ENCODE assay signal across 8 cellular contexts in the genomic region with DNA sequence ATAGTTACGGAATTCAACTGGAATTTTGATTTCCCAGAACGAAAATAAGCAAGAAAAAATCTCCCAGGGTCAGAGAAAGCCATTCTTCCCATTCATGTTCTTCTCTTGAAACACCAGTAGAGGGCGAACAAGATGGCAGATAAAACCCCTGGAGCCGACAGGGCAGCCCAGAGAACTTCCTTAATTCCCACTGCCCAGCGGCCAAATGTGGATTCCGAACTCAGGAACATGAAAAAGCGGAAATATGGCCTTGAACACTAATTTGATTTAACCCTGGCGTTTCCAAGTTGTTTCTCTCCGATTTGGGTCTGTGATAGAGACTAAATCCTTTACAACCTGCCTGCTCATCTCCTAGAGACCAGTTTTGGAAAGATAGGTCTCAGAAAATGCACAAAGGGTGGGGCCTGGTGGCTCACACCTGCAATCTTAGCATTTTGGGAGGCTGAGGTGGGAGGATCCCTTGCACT.
DNase-seq lines count a peak whose midpoint lies in the region; ATAC-seq, FAIRE-seq and TF ChIP-seq lines count a peak whose summit lies in the region.

No MANE protein-coding gene starts in this region.

- peak; percentile 65 for DNase-seq in H7
- peak; percentile 26 for DNase-seq in NCI-H1436 (lab: John Stamatoyannopoulos, UW)
- peak; percentile 81 for DNase-seq in kidney glomerular epithelial cell (lab: John Stamatoyannopoulos, UW)

- no peaks in the 10 kb centered on the region for H3K27me3 ChIP-seq in DOHH2 (ENCODE audit: control insufficient read depth, low read length)
- H3K27me3 ChIP-seq in H7 (ENCODE audit: control insufficient read depth, insufficient read depth, low read length), result no peaks in the 10 kb centered on the region
- H3K27me3 ChIP-seq in SU-DHL-6 (ENCODE audit: low read length), result no peaks in the 10 kb centered on the region

- H3K27me3 Mint-ChIP-seq in stimulated activated naive CD8-positive, alpha-beta T cell treated with anti-CD3 and anti-CD28 coated beads, Interleukin-15, Interleukin-2, amounts not matched to agents 100 ng/mL and 50 ng/mL, for 24 hours, result peaks cover 6% of the 10 kb centered on the region

- H3K9ac ChIP-seq in SU-DHL-6 (ENCODE audit: low read length), result no peak overlapping the region

- no peaks in the 10 kb centered on the region for H3K36me3 ChIP-seq in DOHH2 (ENCODE audit: control insufficient read depth, low read length)
- H3K36me3 ChIP-seq in H7 (replicated peaks; ENCODE audit: control insufficient read depth, insufficient read depth, low read length), result no peaks in the 10 kb centered on the region
- H3K36me3 ChIP-seq in SU-DHL-6 (ENCODE audit: low read length), result no peaks in the 10 kb centered on the region

- H3K27ac Mint-ChIP-seq in stimulated activated naive CD8-positive, alpha-beta T cell treated with anti-CD3 and anti-CD28 coated beads, Interleukin-15, Interleukin-2, amounts not matched to agents 100 ng/mL and 50 ng/mL, for 24 hours, result no peak overlapping the region

- ATAC-seq in GM21515 (IDR thresholded peaks at IDR 0.05; ENCODE audit: unreplicated experiment), result no peak

- H3K4me1 Mint-ChIP-seq in stimulated activated naive CD8-positive, alpha-beta T cell treated with anti-CD3 and anti-CD28 coated beads, Interleukin-15, Interleukin-2, amounts not matched to agents 100 ng/mL and 50 ng/mL, for 24 hours (ENCODE audit: low read depth), result peaks cover 8% of the 10 kb centered on the region

- no peak overlapping the region for H2AFZ ChIP-seq in SU-DHL-6 (ENCODE audit: low read depth, low read length, severe bottlenecking)

- H4K20me1 ChIP-seq in DOHH2 (ENCODE audit: control insufficient read depth, insufficient read depth, low read depth, low read length) (no peaks in the 10 kb centered on the region), SU-DHL-6 (ENCODE audit: low read depth, low read length) (no peaks in the 10 kb centered on the region)

- H3K4me3 ChIP-seq in DOHH2 (ENCODE audit: low read length), result peak overlapping the region; percentile 36; the same call in 1 of the 2 replicates
- no peak overlapping the region for H3K4me3 ChIP-seq in H7 (ENCODE audit: insufficient read depth, low read depth, low read length)
- no peak overlapping the region for H3K4me3 ChIP-seq in SU-DHL-6 (ENCODE audit: insufficient read depth, low read length, poor library complexity, severe bottlenecking)

- no peaks in the 10 kb centered on the region for H3K79me2 ChIP-seq in DOHH2 (ENCODE audit: control insufficient read depth, low read length)
- no peaks in the 10 kb centered on the region for H3K79me2 ChIP-seq in SU-DHL-6 (ENCODE audit: insufficient read depth, low read length)

- H3K4me3 Mint-ChIP-seq in stimulated activated naive CD8-positive, alpha-beta T cell treated with anti-CD3 and anti-CD28 coated beads, Interleukin-15, Interleukin-2, amounts not matched to agents 100 ng/mL and 50 ng/mL, for 24 hours, result peak overlapping the region; percentile 46

- no peaks in the 10 kb centered on the region for H3K36me3 Mint-ChIP-seq in stimulated activated naive CD8-positive, alpha-beta T cell treated with anti-CD3 and anti-CD28 coated beads, Interleukin-15, Interleukin-2, amounts not matched to agents 100 ng/mL and 50 ng/mL, for 24 hours (ENCODE audit: low read depth)

- H3K4me2 ChIP-seq in DOHH2 (ENCODE audit: low read length) (peak overlapping the region; percentile 50), SU-DHL-6 (ENCODE audit: low read depth, low read length, poor library complexity, severe bottlenecking) (peak overlapping the region; percentile 7)

- no peaks in the 10 kb centered on the region for H3K9me3 Mint-ChIP-seq in stimulated activated naive CD8-positive, alpha-beta T cell treated with anti-CD3 and anti-CD28 coated beads, Interleukin-15, Interleukin-2, amounts not matched to agents 100 ng/mL and 50 ng/mL, for 24 hours

- no peaks in the 10 kb centered on the region for H3K9me2 ChIP-seq in DOHH2 (replicated peaks; ENCODE audit: control insufficient read depth, low read length)
- no peaks in the 10 kb centered on the region for H3K9me2 ChIP-seq in SU-DHL-6 (replicated peaks; ENCODE audit: insufficient read depth, low read length)

- no peak overlapping the region for H3K27ac ChIP-seq in DOHH2 (ENCODE audit: low read depth, low read length)
- no peak overlapping the region for H3K27ac ChIP-seq in SU-DHL-6 (ENCODE audit: low read depth, low read length)

- no peaks in the 10 kb centered on the region for H3K9me3 ChIP-seq in DOHH2 (ENCODE audit: control insufficient read depth, insufficient read depth, low read length)
- no peaks in the 10 kb centered on the region for H3K9me3 ChIP-seq in SU-DHL-6 (ENCODE audit: insufficient read depth, low read length)

- no peaks in the 10 kb centered on the region for H3K4me1 ChIP-seq in DOHH2 (ENCODE audit: control insufficient read depth, low read length)

- TF ChIP-seq CTCF in DOHH2 (IDR thresholded peaks at IDR 0.05; ENCODE audit: low read depth, low read length, poor library complexity, severe bottlenecking) (peak; percentile 75), SU-DHL-6 (IDR thresholded peaks at IDR 0.05; ENCODE audit: insufficient read depth, low read length, poor library complexity, severe bottlenecking) (peak; percentile 58)

- FAIRE-seq in colon (lab: Jason Lieb, UNC), result peak; percentile 80

- H3F3A ChIP-seq in DOHH2 (ENCODE audit: control insufficient read depth, insufficient read depth), result no peaks in the 10 kb centered on the region
- no peaks in the 10 kb centered on the region for H3F3A ChIP-seq in SU-DHL-6 (ENCODE audit: insufficient read depth)

Comparison
In these comparisons a context has a peak if more than half of its experiments do, and no peak if none do; other contexts are left out.
1. DNase-seq: peak in every context shown above with its lines; median percentile 81 in kidney glomerular epithelial cell; 65 in H7; 26 in NCI-H1436.